In the genomic region with DNA sequence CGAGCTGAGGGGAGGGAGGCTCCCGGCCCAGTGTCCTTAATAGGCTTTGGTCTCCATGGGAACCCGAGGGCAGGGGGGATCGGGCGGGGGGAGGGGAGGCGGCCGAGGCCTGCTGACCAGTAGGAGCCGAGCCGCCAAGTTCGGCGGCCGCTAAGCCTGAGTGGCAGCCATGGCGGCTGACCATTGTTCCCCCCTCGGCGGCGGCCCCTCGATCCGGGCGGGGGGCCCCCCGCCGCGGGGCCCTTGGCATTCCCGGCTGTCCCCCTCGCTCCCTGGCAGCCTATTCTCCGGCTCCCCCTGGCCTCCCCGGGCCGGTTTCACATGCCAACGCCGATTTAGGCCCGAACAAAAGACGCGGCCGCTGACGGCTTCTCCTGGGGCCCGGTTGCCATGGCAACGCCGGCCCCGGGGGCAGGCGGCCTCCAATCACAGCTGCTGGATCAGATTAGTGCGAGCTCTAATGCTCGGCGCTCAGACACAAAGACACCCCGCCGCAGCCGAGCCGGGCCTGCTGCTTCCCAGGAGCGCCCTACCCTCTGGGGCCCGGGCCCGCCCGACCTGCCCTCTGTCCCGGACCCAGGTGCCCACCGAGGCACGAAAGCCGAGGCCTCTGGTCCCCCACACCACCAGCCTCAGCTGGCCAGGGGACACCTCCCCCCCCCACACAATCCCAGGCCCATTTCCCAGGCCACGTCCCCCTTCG, we compare ENCODE assay signal across 8 cellular contexts. TPM values are rescaled to one million over a fixed set of nuclear protein-coding genes. Genes with fewer than 3 reads are reported as not detected.
A peak's percentile ranks its signal among the peaks of the same experiment; 100 is the strongest.
DNase-seq lines count a peak whose midpoint lies in the region; ATAC-seq and TF ChIP-seq lines count a peak whose summit lies in the region.

No MANE protein-coding gene starts in this region.

- peaks cover 74% of the 10 kb centered on the region for H3K27me3 Mint-ChIP-seq in activated T-cell treated with anti-CD3 and anti-CD28 coated beads, Interleukin-2, amount 50 U/mL, for 4 hours (ENCODE audit: low read depth)
- peaks cover 88% of the 10 kb centered on the region for H3K27me3 Mint-ChIP-seq in CD4-positive, alpha-beta T cell
- peaks cover 60% of the 10 kb centered on the region for H3K27me3 Mint-ChIP-seq in activated T-helper 1 cell treated with anti-CD3 and anti-CD28 coated beads, Interleukin-12 subunit alpha, Interleukin-12 subunit beta, Interleukin-2, Interleukin-4 antibody, amounts not matched to agents 30 ng/mL and 10 ng/mL and 1 ng/mL, durations not matched to agents 14 hours and 24 hours and 36 hours (ENCODE audit: insufficient read depth)

- H3K27ac ChIP-seq in CD4-positive, alpha-beta T cell (ENCODE audit: low read depth, low read length), result no peak overlapping the region

- peaks cover 69% of the 10 kb centered on the region for H3K27me3 ChIP-seq in CD4-positive, alpha-beta T cell (ENCODE audit: control insufficient read depth, insufficient read depth, low read length)

- no peaks in the 10 kb centered on the region for H3K9me3 ChIP-seq in CD4-positive, alpha-beta T cell (ENCODE audit: control insufficient read depth, low read length)

- no peak overlapping the region for H3K27ac Mint-ChIP-seq in CD4-positive, alpha-beta T cell
- H3K27ac Mint-ChIP-seq in activated T-helper 1 cell treated with anti-CD3 and anti-CD28 coated beads, Interleukin-12 subunit alpha, Interleukin-12 subunit beta, Interleukin-2, Interleukin-4 antibody, amounts not matched to agents 30 ng/mL and 10 ng/mL and 1 ng/mL, durations not matched to agents 14 hours and 24 hours and 36 hours, result no peak overlapping the region

- no peaks in the 10 kb centered on the region for H3K36me3 Mint-ChIP-seq in activated T-cell treated with anti-CD3 and anti-CD28 coated beads, Interleukin-2, amount 50 U/mL, for 4 hours (ENCODE audit: insufficient read depth)
- H3K36me3 Mint-ChIP-seq in CD4-positive, alpha-beta T cell (ENCODE audit: low read depth), result no peaks in the 10 kb centered on the region
- H3K36me3 Mint-ChIP-seq in activated T-helper 1 cell treated with anti-CD3 and anti-CD28 coated beads, Interleukin-12 subunit alpha, Interleukin-12 subunit beta, Interleukin-2, Interleukin-4 antibody, amounts not matched to agents 30 ng/mL and 10 ng/mL and 1 ng/mL, durations not matched to agents 14 hours and 24 hours and 36 hours (ENCODE audit: low read depth), result peaks cover 2% of the 10 kb centered on the region

- no peak overlapping the region for H3K4me3 Mint-ChIP-seq in activated T-cell treated with anti-CD3 and anti-CD28 coated beads, Interleukin-2, amount 50 U/mL, for 4 hours
- H3K4me3 Mint-ChIP-seq in CD4-positive, alpha-beta T cell, result no peak overlapping the region
- no peak overlapping the region for H3K4me3 Mint-ChIP-seq in activated T-helper 1 cell treated with anti-CD3 and anti-CD28 coated beads, Interleukin-12 subunit alpha, Interleukin-12 subunit beta, Interleukin-2, Interleukin-4 antibody, amounts not matched to agents 30 ng/mL and 10 ng/mL and 1 ng/mL, durations not matched to agents 14 hours and 24 hours and 36 hours

- no peaks in the 10 kb centered on the region for H3K4me1 Mint-ChIP-seq in activated T-cell treated with anti-CD3 and anti-CD28 coated beads, Interleukin-2, amount 50 U/mL, for 4 hours (ENCODE audit: low read depth)
- no peaks in the 10 kb centered on the region for H3K4me1 Mint-ChIP-seq in CD4-positive, alpha-beta T cell (ENCODE audit: low read depth)
- no peaks in the 10 kb centered on the region for H3K4me1 Mint-ChIP-seq in activated T-helper 1 cell treated with anti-CD3 and anti-CD28 coated beads, Interleukin-12 subunit alpha, Interleukin-12 subunit beta, Interleukin-2, Interleukin-4 antibody, amounts not matched to agents 30 ng/mL and 10 ng/mL and 1 ng/mL, durations not matched to agents 14 hours and 24 hours and 36 hours (ENCODE audit: low read depth)

- TF ChIP-seq CTCF in CD4-positive, alpha-beta T cell (IDR thresholded peaks at IDR 0.05), result no peak

- no peaks in the 10 kb centered on the region for H3K9me3 Mint-ChIP-seq in activated T-cell treated with anti-CD3 and anti-CD28 coated beads, Interleukin-2, amount 50 U/mL, for 4 hours
- H3K9me3 Mint-ChIP-seq in CD4-positive, alpha-beta T cell, result no peaks in the 10 kb centered on the region
- H3K9me3 Mint-ChIP-seq in activated T-helper 1 cell treated with anti-CD3 and anti-CD28 coated beads, Interleukin-12 subunit alpha, Interleukin-12 subunit beta, Interleukin-2, Interleukin-4 antibody, amounts not matched to agents 30 ng/mL and 10 ng/mL and 1 ng/mL, durations not matched to agents 14 hours and 24 hours and 36 hours, result no peaks in the 10 kb centered on the region

- DNase-seq in AG20443 (ENCODE audit: low spot score) (peak; percentile 94), M059J (ENCODE audit: low read depth) (peak; percentile 68), head of caudate nucleus (peak; percentile 74 to 95 (median 87)), posterior cingulate gyrus (peak; percentile 53 to 98 (median 86)), GM19238 (ENCODE audit: insufficient read length, low spot score) (no peak)
- no peak for DNase-seq in activated T-cell treated with anti-CD3 and anti-CD28 coated beads, Interleukin-2, amount 50 U/mL, for 4 hours
- no peak for DNase-seq in CD4-positive, alpha-beta T cell
- DNase-seq in activated T-helper 1 cell treated with anti-CD3 and anti-CD28 coated beads, Interleukin-12 subunit alpha, Interleukin-12 subunit beta, Interleukin-2, Interleukin-4 antibody, amounts not matched to agents 30 ng/mL and 10 ng/mL and 1 ng/mL, durations not matched to agents 14 hours and 24 hours and 36 hours (ENCODE audit: low spot score), result no peak

- peak; percentile 22 to 47 for ATAC-seq in activated T-cell treated with anti-CD3 and anti-CD28 coated beads, Interleukin-2, amount 50 U/mL, for 4 hours
- ATAC-seq in CD4-positive, alpha-beta T cell (ENCODE audit: poor library complexity), result no peak

- CTCF ChIA-PET in CD4-positive, alpha-beta T cell (lab: Charles Lee), result interaction anchor here (0.8 kb wide), 1 partner anchor 105 kb away, joined by 3 read pairs; no protein-coding TSS in a partner anchor

- intact Hi-C loops in head of caudate nucleus (cut with DNase I) (no loop called here), posterior cingulate gyrus (cut with DNase I) (no loop called here)
- intact Hi-C loops in CD4-positive, alpha-beta T cell (cut with DNase I, micrococcal nuclease), result no loop called here
- intact Hi-C loops in activated T-helper 1 cell treated with anti-CD3 and anti-CD28 coated beads, Interleukin-12 subunit alpha, Interleukin-12 subunit beta, Interleukin-2, Interleukin-4 antibody, amounts not matched to agents 30 ng/mL and 10 ng/mL and 1 ng/mL, durations not matched to agents 14 hours and 24 hours and 36 hours (cut with micrococcal nuclease), result no loop called here

- POLR2A ChIA-PET in CD4-positive, alpha-beta T cell (lab: Charles Lee), result no interaction called here

RNA-seq across cellular contexts. Expression of a gene that starts 7.3 kb away (rescaled TPM):
- total RNA-seq in M059J (2014; rRNA removed; shearing (Covaris generic)), result not detected in 2 replicates
- under 1 TPM; 0.16 to 0.41 (median 0.25) TPM for total RNA-seq in activated T-cell treated with anti-CD3 and anti-CD28 coated beads, Interleukin-2, amount 50 U/mL, for 4 hours
- total RNA-seq in CD4-positive, alpha-beta T cell, result not detected
- 0.07 TPM in 1 of 2 replicates, not detected in the other for total RNA-seq in activated T-helper 1 cell treated with anti-CD3 and anti-CD28 coated beads, Interleukin-12 subunit alpha, Interleukin-12 subunit beta, Interleukin-2, Interleukin-4 antibody, amounts not matched to agents 30 ng/mL and 10 ng/mL and 1 ng/mL, durations not matched to agents 14 hours and 24 hours and 36 hours

RNA-seq across cellular contexts. Expression of a gene that starts 34.1 kb away (rescaled TPM):
- not detected in 2 replicates for total RNA-seq in M059J (2014; rRNA removed; shearing (Covaris generic))
- total RNA-seq in activated T-cell treated with anti-CD3 and anti-CD28 coated beads, Interleukin-2, amount 50 U/mL, for 4 hours, result 1 to 10 TPM in 2 of 3 donors, under 1 TPM in 1; 0.79 to 1.3 (median 1.1) TPM
- not detected for total RNA-seq in CD4-positive, alpha-beta T cell
- total RNA-seq in activated T-helper 1 cell treated with anti-CD3 and anti-CD28 coated beads, Interleukin-12 subunit alpha, Interleukin-12 subunit beta, Interleukin-2, Interleukin-4 antibody, amounts not matched to agents 30 ng/mL and 10 ng/mL and 1 ng/mL, durations not matched to agents 14 hours and 24 hours and 36 hours, result not detected in 2 replicates

RNA-seq across cellular contexts. Expression of a gene that starts 59.5 kb away (rescaled TPM):
- total RNA-seq in M059J (2014; rRNA removed; shearing (Covaris generic)), result 2.2 and 7.4 TPM in 2 replicates
- 1 to 10 TPM; 1.3 to 1.8 (median 1.5) TPM for total RNA-seq in activated T-cell treated with anti-CD3 and anti-CD28 coated beads, Interleukin-2, amount 50 U/mL, for 4 hours
- under 1 TPM in 1 of 2 experiments, not detected in 1; 0.59 TPM for total RNA-seq in CD4-positive, alpha-beta T cell
- 1.0 and 1.7 TPM in 2 replicates for total RNA-seq in activated T-helper 1 cell treated with anti-CD3 and anti-CD28 coated beads, Interleukin-12 subunit alpha, Interleukin-12 subunit beta, Interleukin-2, Interleukin-4 antibody, amounts not matched to agents 30 ng/mL and 10 ng/mL and 1 ng/mL, durations not matched to agents 14 hours and 24 hours and 36 hours

Comparison
In these comparisons a context has a peak if more than half of its experiments do, and no peak if none do; other contexts are left out.
1. DNase-seq: peak in AG20443 (single experiment), M059J (single experiment), head of caudate nucleus (42 of 42) and posterior cingulate gyrus (10 of 10); none in activated T-cell treated with anti-CD3 and anti-CD28 coated beads, Interleukin-2, amount 50 U/mL, for 4 hours (single experiment), CD4-positive, alpha-beta T cell (0 of 10), activated T-helper 1 cell treated with anti-CD3 and anti-CD28 coated beads, Interleukin-12 subunit alpha, Interleukin-12 subunit beta, Interleukin-2, Interleukin-4 antibody, amounts not matched to agents 30 ng/mL and 10 ng/mL and 1 ng/mL, durations not matched to agents 14 hours and 24 hours and 36 hours (single experiment) and GM19238 (single experiment).